Comparison of ENCODE assay signal across 8 cellular contexts in the genomic region with DNA sequence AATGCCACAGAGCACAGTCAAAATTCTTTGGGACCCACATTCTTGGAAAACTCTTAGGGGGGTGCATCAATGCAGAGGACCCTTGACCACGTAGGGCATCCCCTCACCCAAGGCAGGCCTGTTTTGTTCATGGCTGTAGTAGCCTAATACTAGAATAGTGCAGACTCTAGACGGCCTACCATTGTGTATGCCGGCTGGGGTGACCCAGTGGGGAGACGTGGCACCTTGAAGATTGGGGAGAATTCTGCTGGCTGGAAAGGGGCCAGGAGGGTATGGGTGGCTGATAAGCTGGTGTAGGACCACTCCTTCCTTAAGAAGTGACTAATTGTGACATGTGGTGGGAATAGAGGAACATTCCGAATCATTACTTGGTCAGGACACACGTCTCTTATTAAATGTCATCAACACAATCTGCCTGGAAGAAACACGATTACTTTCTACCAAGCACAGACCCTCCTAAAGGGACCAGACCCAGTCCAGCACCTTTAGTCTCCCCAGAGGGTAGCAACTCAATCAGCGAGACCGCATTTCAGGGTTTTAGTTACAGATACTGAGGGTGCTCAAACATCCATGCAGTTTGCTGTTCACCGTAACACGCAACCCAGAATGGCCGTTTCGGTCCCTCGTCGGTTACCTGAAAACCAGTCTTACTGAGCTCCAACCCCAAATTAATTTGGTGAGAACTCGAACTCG. TPM values are rescaled to one million over a fixed set of nuclear protein-coding genes. Genes with fewer than 3 reads are reported as not detected.
A peak's percentile ranks its signal among the peaks of the same experiment; 100 is the strongest.
DNase-seq lines count a peak whose midpoint lies in the region; ATAC-seq and TF ChIP-seq lines count a peak whose summit lies in the region.

No MANE protein-coding gene starts in this region.

- in situ Hi-C loops in GM13976 (cut with MboI; ENCODE audit: low sequenced_read_pairs, unreplicated experiment), result loop anchor here (10.0 kb wide), 2 partner anchors 60 to 90 kb away; no protein-coding TSS in a partner anchor

- H3K9me3 Mint-ChIP-seq in CD14-positive monocyte (peaks cover 0 to 6% (median 4%) of the 10 kb centered on the region in 7 donors), nephron (no peaks in the 10 kb centered on the region)
- no peaks in the 10 kb centered on the region for H3K9me3 Mint-ChIP-seq in dendritic cell treated with granulocyte-macrophage colony-stimulating factor and Interleukin-4, amounts not matched to agents 40 ng/mL and 50 ng/mL, for 4 days

- ATAC-seq in HG02852 (IDR thresholded peaks at IDR 0.05; ENCODE audit: unreplicated experiment), result no peak

- no peaks in the 10 kb centered on the region for H3K27me3 Mint-ChIP-seq in CD14-positive monocyte (ENCODE audit: low read depth in 3 of 3)
- H3K27me3 Mint-ChIP-seq in dendritic cell treated with granulocyte-macrophage colony-stimulating factor and Interleukin-4, amounts not matched to agents 40 ng/mL and 50 ng/mL, for 4 days, result no peaks in the 10 kb centered on the region
- peaks cover 3% of the 10 kb centered on the region for H3K27me3 Mint-ChIP-seq in nephron (ENCODE audit: low read depth)

- peaks cover 53% of the 10 kb centered on the region for H3K4me1 Mint-ChIP-seq in CD14-positive monocyte
- H3K4me1 Mint-ChIP-seq in dendritic cell treated with granulocyte-macrophage colony-stimulating factor and Interleukin-4, amounts not matched to agents 40 ng/mL and 50 ng/mL, for 4 days (ENCODE audit: low read depth), result peaks cover 53% of the 10 kb centered on the region
- H3K4me1 Mint-ChIP-seq in nephron, result peaks cover 25% of the 10 kb centered on the region

- H3K36me3 Mint-ChIP-seq in CD14-positive monocyte (peaks cover 7 to 15% of the 10 kb centered on the region in 2 donors), nephron (ENCODE audit: low read depth) (no peaks in the 10 kb centered on the region)
- H3K36me3 Mint-ChIP-seq in dendritic cell treated with granulocyte-macrophage colony-stimulating factor and Interleukin-4, amounts not matched to agents 40 ng/mL and 50 ng/mL, for 4 days (ENCODE audit: low read depth), result peaks cover 39% of the 10 kb centered on the region

- intact Hi-C loops in CD14-positive monocyte (cut with micrococcal nuclease), result loop anchor here (2.0 to 5.0 kb wide), 6 partner anchors 37 to 333 kb away; partner anchors contain the start of gene MTMR10 (in 1 of the 2)
- intact Hi-C loops in dendritic cell treated with granulocyte-macrophage colony-stimulating factor and Interleukin-4, amounts not matched to agents 40 ng/mL and 50 ng/mL, for 4 days (cut with micrococcal nuclease), result no loop called here

- H3K4me3 Mint-ChIP-seq in CD14-positive monocyte (peak overlapping the region; percentile 90 to 93), nephron (peak overlapping the region; percentile 90 to 94 (median 90))
- H3K4me3 Mint-ChIP-seq in dendritic cell treated with granulocyte-macrophage colony-stimulating factor and Interleukin-4, amounts not matched to agents 40 ng/mL and 50 ng/mL, for 4 days, result peak overlapping the region; percentile 94

- no peak for DNase-seq in CD14-positive monocyte (ENCODE audit: low spot score)
- DNase-seq in LNCaP clone FGC (ENCODE audit: low read depth), result no peak
- DNase-seq in NCI-H82 (lab: John Stamatoyannopoulos, UW), result no peak
- DNase-seq in GM13976 (ENCODE audit: low spot score), result no peak
- no peak for DNase-seq in NK-92 (lab: John Stamatoyannopoulos, UW; ENCODE audit: unreplicated experiment)

- peak overlapping the region; percentile 71 for H3K4me3 ChIP-seq in LNCaP clone FGC (ENCODE audit: low read depth, low read length)

- TF ChIP-seq CTCF in CD14-positive monocyte (IDR thresholded peaks at IDR 0.05) (no peak), LNCaP clone FGC (IDR thresholded peaks at IDR 0.05; ENCODE audit: control insufficient read depth, extremely low read depth, insufficient read depth) (no peak), nephron (IDR thresholded peaks at IDR 0.05; ENCODE audit: unreplicated experiment in 3 of 3) (no peak), GM13976 (IDR thresholded peaks at IDR 0.05; ENCODE audit: borderline replicate concordance, control extremely low read depth, extremely low read depth, insufficient read depth, missing control alignments) (no peak)

- H3K27ac Mint-ChIP-seq in CD14-positive monocyte, result peak overlapping the region; percentile 84 to 95 (median 93)
- peak overlapping the region; percentile 97 for H3K27ac Mint-ChIP-seq in dendritic cell treated with granulocyte-macrophage colony-stimulating factor and Interleukin-4, amounts not matched to agents 40 ng/mL and 50 ng/mL, for 4 days
- peak overlapping the region; percentile 19 to 98 (median 65) for H3K27ac Mint-ChIP-seq in nephron

RNA-seq across cellular contexts. Expression of gene KLF13, which starts 1.8 kb away (rescaled TPM):
- 10 to 100 TPM; 22.5 to 28.0 TPM for polyA plus RNA-seq in CD14-positive monocyte
